Comparison of ENCODE assay signal across 9 cellular contexts in the genomic region with DNA sequence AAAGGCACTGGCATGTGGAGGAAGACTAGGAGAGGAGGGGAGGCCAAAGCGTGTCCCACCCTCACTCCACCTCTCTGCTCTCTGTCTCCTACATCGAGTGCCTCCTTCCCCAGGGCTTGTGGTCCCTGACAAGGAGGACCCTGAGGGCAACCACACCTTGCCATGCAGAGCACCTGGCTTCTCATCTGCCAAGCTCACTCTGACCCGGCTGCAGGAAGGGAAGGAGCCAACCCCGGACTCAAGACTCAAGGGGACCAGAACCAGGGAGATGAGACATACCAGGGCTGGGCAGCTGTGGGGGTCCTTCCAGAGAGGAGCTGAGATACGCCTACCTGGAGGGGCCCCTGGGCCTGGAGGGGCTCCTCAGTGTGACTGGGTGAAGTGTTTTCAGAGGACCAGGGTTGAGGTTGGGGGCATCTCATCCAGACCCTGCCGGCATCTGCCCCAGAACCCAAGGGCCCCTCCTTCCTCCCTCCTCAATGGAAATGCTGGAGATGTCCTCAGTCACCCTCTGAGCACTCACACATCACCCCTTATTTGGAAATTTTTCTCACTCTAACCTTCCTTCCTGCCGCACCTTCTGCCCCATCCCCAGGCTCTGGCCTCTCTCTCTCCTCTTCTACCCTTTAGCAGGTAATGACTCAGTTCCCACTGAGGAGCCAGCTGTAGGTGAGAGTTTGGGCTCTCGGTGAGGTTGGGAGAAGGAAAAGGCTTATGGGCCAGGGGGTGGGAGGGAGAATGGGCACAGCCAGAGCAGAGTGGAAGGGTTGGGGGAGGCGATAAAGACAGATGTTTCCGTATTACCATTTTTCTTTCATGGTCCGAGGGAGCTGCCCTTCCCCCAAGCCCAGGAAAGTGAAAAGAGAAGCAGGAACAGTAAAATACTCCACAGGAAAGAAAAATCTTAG. TPM values are rescaled to one million over a fixed set of nuclear protein-coding genes. Genes with fewer than 3 reads are reported as not detected.
DNase-seq lines count a peak whose midpoint lies in the region; ATAC-seq and TF ChIP-seq lines count a peak whose summit lies in the region.
"Had no signal": no experiment of that assay in that cellular context is flagged by ENCODE, and none has a peak within 500 bp of the region (broad histone marks: within the 10 kb centered on the region; RNA-seq: fewer than 3 reads in every experiment).

No MANE protein-coding gene starts in this region.

- WGBS in esophagus, 2 donors: 37 to 38% methylated on average over 11 of the region's 11 CpGs

- H3K9me3 ChIP-seq in esophagus (ENCODE audit: control insufficient read depth in 2 of 2, insufficient read depth in 1 of 2, low read depth in 1 of 2, low read length in 1 of 2): peaks cover 0 to 3% of the 10 kb centered on the region in 2 donors

- peaks cover 4% of the 10 kb centered on the region in 2 donors for H3K4me1 ChIP-seq in esophagus (ENCODE audit: control insufficient read depth in 2 of 2, insufficient read depth in 2 of 2, low read length in 1 of 2)

- POLR2A ChIA-PET in RWPE1 (lab: Yijun Ruan, JAX; ENCODE audit: low non-redundant PET): no interaction called here

- H3K27me3 ChIP-seq in esophagus (ENCODE audit: control insufficient read depth in 1 of 2, insufficient read depth in 2 of 2, low read length in 2 of 2): no peaks in the 10 kb centered on the region

- CTCF ChIA-PET in RWPE1 (lab: Yijun Ruan, JAX): interaction anchor here (0.6 to 1.1 kb wide), 4 partner anchors 164 to 530 kb away, joined by 3 read pairs; a partner anchor contains a TSS

- peak overlapping the region; percentile 77 for H3K27ac ChIP-seq in RWPE1
- peak overlapping the region; percentile 66 to 72 for H3K27ac ChIP-seq in esophagus (ENCODE audit: low read depth in 2 of 2, low read length in 1 of 2)

- no peaks in the 10 kb centered on the region for H3K36me3 ChIP-seq in esophagus (ENCODE audit: control insufficient read depth in 2 of 2, insufficient read depth in 2 of 2, low read length in 1 of 2)

- ATAC-seq in stimulated activated naive CD8-positive, alpha-beta T cell treated with anti-CD3 and anti-CD28 coated beads, Interleukin-15, Interleukin-2, amounts not matched to agents 100 U/mL and 50 U/mL, for 24 hours: peak; percentile 5
- ATAC-seq in GM18502 (IDR thresholded peaks at IDR 0.05; ENCODE audit: poor library complexity, unreplicated experiment): no peak

- H3K4me3 ChIP-seq in esophagus (ENCODE audit: low read depth in 1 of 2, low read length in 2 of 2): no peak overlapping the region

- no peak for TF ChIP-seq CTCF in RWPE1 (conservative IDR thresholded peaks at IDR 0.05; ENCODE audit: low read depth)

- DNase-seq in NCI-H510A treated with DMSO at 0.1 percent for 48 hours (lab: John Stamatoyannopoulos, UW) (peak; percentile 76), NCI-H510A (lab: John Stamatoyannopoulos, UW) (no peak), RWPE1 (ENCODE audit: low spot score) (peak; percentile 38), medulla oblongata (ENCODE audit: extremely low spot score) (no peak), NCI-H187 (lab: John Stamatoyannopoulos, UW) (no peak)
- DNase-seq in stimulated activated naive CD8-positive, alpha-beta T cell treated with anti-CD3 and anti-CD28 coated beads, Interleukin-15, Interleukin-2, amounts not matched to agents 100 U/mL and 50 U/mL, for 24 hours: peak; percentile 37

RNA-seq across cellular contexts. Expression of a gene that starts 32.0 kb away (rescaled TPM):
- under 1 TPM; 0.55 to 0.59 TPM for polyA plus RNA-seq in esophagus
- polyA plus RNA-seq: AG04450 had no signal

RNA-seq across cellular contexts. Expression of a gene that starts 44.1 kb away (rescaled TPM):
- 10 to 100 TPM; 10.3 to 11.0 TPM for polyA plus RNA-seq in esophagus

RNA-seq across cellular contexts. Expression of a gene that starts 44.9 kb away (rescaled TPM):
- 10 to 100 TPM; 10.5 to 15.4 TPM for polyA plus RNA-seq in esophagus

Comparison
In these comparisons a context has a peak if more than half of its experiments do, and no peak if none do; other contexts are left out.
1. DNase-seq: peak in NCI-H510A treated with DMSO at 0.1 percent for 48 hours (single experiment), RWPE1 (single experiment) and stimulated activated naive CD8-positive, alpha-beta T cell treated with anti-CD3 and anti-CD28 coated beads, Interleukin-15, Interleukin-2, amounts not matched to agents 100 U/mL and 50 U/mL, for 24 hours (single experiment); none in NCI-H510A (single experiment), medulla oblongata (single experiment) and NCI-H187 (0 of 2).